ENCODE assay signal across 8 cellular contexts in genomic region chr1:15603050-15603965, GRCh38. TPM values are rescaled to one million over a fixed set of nuclear protein-coding genes. Genes with fewer than 3 reads are reported as not detected.
DNase-seq lines count a peak whose midpoint lies in the region; ATAC-seq and TF ChIP-seq lines count a peak whose summit lies in the region.

No MANE protein-coding gene starts in this region.

- H3K4me1 Mint-ChIP-seq in nephron progenitor cell, result peaks cover 16% of the 10 kb centered on the region

- peak; percentile 92 for ATAC-seq in GM21717 (IDR thresholded peaks at IDR 0.05; ENCODE audit: unreplicated experiment)

- H3K4me3 ChIP-seq in fibroblast of villous mesenchyme (ENCODE audit: low read depth, low read length), result peak overlapping the region; percentile 91

- DNase-seq in DMS53 (lab: John Stamatoyannopoulos, UW) (peak; percentile 100), Kasumi-1 (lab: John Stamatoyannopoulos, UW) (peak; percentile 92), SHP77 treated with DMSO at 0.1 percent for 48 hours (lab: John Stamatoyannopoulos, UW) (peak; percentile 83), fibroblast of villous mesenchyme (ENCODE audit: low read depth) (peak; percentile 95), nephron progenitor cell (peak; percentile 88)
- DNase-seq in activated gamma-delta T cell treated with anti-CD3 and anti-CD28 coated beads, Interleukin-2, amount 50 U/mL, for 16 hours (ENCODE audit: low read depth), result peak; percentile 84
- peak; percentile 91 for DNase-seq in stimulated activated naive CD4-positive, alpha-beta T cell treated with Interleukin-2 at 50 U/mL for 16 hours (lab: John Stamatoyannopoulos, UW)

- H3K27me3 Mint-ChIP-seq in nephron progenitor cell (ENCODE audit: low read depth, poor library complexity), result peaks cover 13% of the 10 kb centered on the region

- TF ChIP-seq CTCF in fibroblast of villous mesenchyme (IDR thresholded peaks at IDR 0.05; ENCODE audit: insufficient read depth, low read depth, low read length), result no peak
- TF ChIP-seq CTCF in nephron progenitor cell (IDR thresholded peaks at IDR 0.05), result no peak

- peak overlapping the region; percentile 96 for H3K27ac Mint-ChIP-seq in nephron progenitor cell

- peaks cover 3% of the 10 kb centered on the region for H3K36me3 Mint-ChIP-seq in nephron progenitor cell (ENCODE audit: low read depth)

- H3K9me3 Mint-ChIP-seq in nephron progenitor cell, result peaks cover 10% of the 10 kb centered on the region

- H3K4me3 Mint-ChIP-seq in nephron progenitor cell, result peak overlapping the region; percentile 90

RNA-seq across cellular contexts. Expression of gene DDI2, which starts 13.9 kb away (rescaled TPM):
- 15.5 and 21.3 TPM in 2 replicates for total RNA-seq in fibroblast of villous mesenchyme

RNA-seq across cellular contexts. Expression of gene AGMAT, which starts 18.5 kb away (rescaled TPM):
- total RNA-seq in fibroblast of villous mesenchyme, result 2.3 and 2.6 TPM in 2 replicates

Comparison
In these comparisons a context has a peak if more than half of its experiments do, and no peak if none do; other contexts are left out.
1. Peak in every context shown above with its lines: DNase-seq, ATAC-seq and H3K4me3 ChIP-seq.